ENCODE assay signal across 8 cellular contexts in genomic region chr2:121736462-121737336, GRCh38. TPM values are rescaled to one million over a fixed set of nuclear protein-coding genes. Genes with fewer than 3 reads are reported as not detected.
DNase-seq lines count a peak whose midpoint lies in the region; ATAC-seq and TF ChIP-seq lines count a peak whose summit lies in the region.

TSS of gene NIFK (minus strand) at chr2:121736875. CDS start at chr2:121736850, 25 bp downstream.

- peak within 1 kb of the TSS; percentile 42 for H3K27ac ChIP-seq in DOHH2 (ENCODE audit: low read depth, low read length)
- peak within 1 kb of the TSS; percentile 88 for H3K27ac ChIP-seq in GM23338 (ENCODE audit: low read depth)
- peak within 1 kb of the TSS; percentile 86 to 92 (median 90) for H3K27ac ChIP-seq in esophagus squamous epithelium

- WGBS in esophagus squamous epithelium, 2 donors, result 0 to 1% methylated on average over 16 to 28 of the region's 93 CpGs

- peaks cover 12% of the 10 kb centered on the region; the same call in 2 of the 3 replicates for H3K4me1 Mint-ChIP-seq in GM23338

- H4K20me1 ChIP-seq in DOHH2 (ENCODE audit: control insufficient read depth, insufficient read depth, low read depth, low read length) (peaks cover 19% of the 10 kb centered on the region), GM23338 (replicated peaks; ENCODE audit: insufficient read depth) (peaks cover 24% of the 10 kb centered on the region)

- DNase-seq in GM23338 (ENCODE audit: low spot score) (peak; percentile 100), Kasumi-1 (lab: John Stamatoyannopoulos, UW) (peak; percentile 93 to 96), RKO (ENCODE audit: low spot score) (peak; percentile 95), activated T-helper 1 cell treated with Interleukin-2 at 50 U/mL for 16 hours (ENCODE audit: low read depth) (peak; percentile 100), esophagus squamous epithelium (lab: John Stamatoyannopoulos, UW) (peak; percentile 93), myocyte (ENCODE audit: low read depth) (peak; percentile 98)
- DNase-seq in stimulated activated CD8-positive, alpha-beta memory T cell treated with anti-CD3 and anti-CD28 coated beads, Interleukin-7, amount 100 ng/mL, for 4 hours (ENCODE audit: low read depth in 2 of 2), result peak; percentile 99 to 100

- peaks cover 49% of the 10 kb centered on the region for H3K79me2 ChIP-seq in DOHH2 (ENCODE audit: control insufficient read depth, low read length)
- H3K79me2 ChIP-seq in GM23338 (replicated peaks; ENCODE audit: insufficient read depth), result peaks cover 48% of the 10 kb centered on the region

- peak; percentile 91 for ATAC-seq in GM23338

- peak within 1 kb of the TSS; percentile 80 for H3K4me3 ChIP-seq in DOHH2 (ENCODE audit: low read length)
- peak within 1 kb of the TSS; percentile 100 for H3K4me3 ChIP-seq in GM23338
- peak within 1 kb of the TSS; percentile 83 to 93 (median 87) for H3K4me3 ChIP-seq in esophagus squamous epithelium

- H3K9me3 ChIP-seq in DOHH2 (ENCODE audit: control insufficient read depth, insufficient read depth, low read length) (no peaks in the 10 kb centered on the region), esophagus squamous epithelium (no peaks in the 10 kb centered on the region)

- peaks cover 47% of the 10 kb centered on the region for H3K36me3 ChIP-seq in DOHH2 (ENCODE audit: control insufficient read depth, low read length)
- peaks cover 29% of the 10 kb centered on the region for H3K36me3 ChIP-seq in GM23338 (ENCODE audit: insufficient read depth)
- H3K36me3 ChIP-seq in esophagus squamous epithelium, result peaks cover 0 to 35% (median 13%) of the 10 kb centered on the region in 3 donors

- H3K27me3 ChIP-seq in DOHH2 (ENCODE audit: control insufficient read depth, low read length), result no peaks in the 10 kb centered on the region
- no peaks in the 10 kb centered on the region for H3K27me3 ChIP-seq in GM23338 (ENCODE audit: insufficient read depth)
- H3K27me3 ChIP-seq in esophagus squamous epithelium, result no peaks in the 10 kb centered on the region

- H3K27ac Mint-ChIP-seq in GM23338, result peak within 1 kb of the TSS; percentile 96

- peak within 1 kb of the TSS; percentile 99 for H3K4me3 Mint-ChIP-seq in GM23338

- H3K4me2 ChIP-seq in DOHH2 (ENCODE audit: low read length) (peak within 1 kb of the TSS; percentile 66), GM23338 (peak within 1 kb of the TSS; percentile 87)

- intact Hi-C loops in esophagus squamous epithelium (cut with DNase I), result no loop called here

- TF ChIP-seq POLR2A in esophagus squamous epithelium (IDR thresholded peaks at IDR 0.05), result peak in 2 of 4 donors; percentile 38 to 59

- peaks cover 39% of the 10 kb centered on the region for H3K36me3 Mint-ChIP-seq in GM23338 (ENCODE audit: low read depth)

- H3K4me1 ChIP-seq in DOHH2 (ENCODE audit: control insufficient read depth, low read length) (peaks cover 19% of the 10 kb centered on the region), GM23338 (ENCODE audit: insufficient read depth) (peaks cover 13% of the 10 kb centered on the region), esophagus squamous epithelium (peaks cover 11 to 32% (median 14%) of the 10 kb centered on the region in 3 donors)

- H3K27me3 Mint-ChIP-seq in GM23338 (ENCODE audit: insufficient read depth, low read depth, poor library complexity), result peaks cover 11% of the 10 kb centered on the region

- H3F3A ChIP-seq in DOHH2 (ENCODE audit: control insufficient read depth, insufficient read depth) (no peaks in the 10 kb centered on the region), GM23338 (replicated peaks; ENCODE audit: low read depth) (peaks cover 8% of the 10 kb centered on the region)

- no peak for TF ChIP-seq CTCF in DOHH2 (IDR thresholded peaks at IDR 0.05; ENCODE audit: low read depth, low read length, poor library complexity, severe bottlenecking)
- no peak for TF ChIP-seq CTCF in GM23338 (conservative IDR thresholded peaks at IDR 0.05; ENCODE audit: low read depth in 2 of 2)
- peak in 2 of 6 experiments; percentile 14 to 15 for TF ChIP-seq CTCF in esophagus squamous epithelium (IDR thresholded peaks at IDR 0.05)

- H3K9me2 ChIP-seq in DOHH2 (replicated peaks; ENCODE audit: control insufficient read depth, low read length) (no peaks in the 10 kb centered on the region), GM23338 (ENCODE audit: insufficient read depth) (no peaks in the 10 kb centered on the region)

- H2AFZ ChIP-seq in GM23338, result peak within 1 kb of the TSS; percentile 97

- H3K9me3 Mint-ChIP-seq in GM23338, result no peaks in the 10 kb centered on the region; the same call in 2 of the 3 replicates

TF ChIP-seq in GM23338, 12 proteins besides CTCF, POLR2A, EP300 and RAD21 (continues in another document):
- TF ChIP-seq STAT1 (IDR thresholded peaks at IDR 0.05; ENCODE audit: unreplicated experiment) (no peak), POLR2AphosphoS5 (IDR thresholded peaks at IDR 0.05; ENCODE audit: low read depth) (peak; percentile 89), NANOG (IDR thresholded peaks at IDR 0.05; ENCODE audit: borderline replicate concordance) (no peak), ZNF331 (CRISPR knock-in tag; IDR thresholded peaks at IDR 0.05; ENCODE audit: low read depth) (no peak), EZH2phosphoT487 (IDR thresholded peaks at IDR 0.05; ENCODE audit: unreplicated experiment) (no peak), JUNB (IDR thresholded peaks at IDR 0.05; ENCODE audit: unreplicated experiment) (no peak)
- TF ChIP-seq, protein P1, sequence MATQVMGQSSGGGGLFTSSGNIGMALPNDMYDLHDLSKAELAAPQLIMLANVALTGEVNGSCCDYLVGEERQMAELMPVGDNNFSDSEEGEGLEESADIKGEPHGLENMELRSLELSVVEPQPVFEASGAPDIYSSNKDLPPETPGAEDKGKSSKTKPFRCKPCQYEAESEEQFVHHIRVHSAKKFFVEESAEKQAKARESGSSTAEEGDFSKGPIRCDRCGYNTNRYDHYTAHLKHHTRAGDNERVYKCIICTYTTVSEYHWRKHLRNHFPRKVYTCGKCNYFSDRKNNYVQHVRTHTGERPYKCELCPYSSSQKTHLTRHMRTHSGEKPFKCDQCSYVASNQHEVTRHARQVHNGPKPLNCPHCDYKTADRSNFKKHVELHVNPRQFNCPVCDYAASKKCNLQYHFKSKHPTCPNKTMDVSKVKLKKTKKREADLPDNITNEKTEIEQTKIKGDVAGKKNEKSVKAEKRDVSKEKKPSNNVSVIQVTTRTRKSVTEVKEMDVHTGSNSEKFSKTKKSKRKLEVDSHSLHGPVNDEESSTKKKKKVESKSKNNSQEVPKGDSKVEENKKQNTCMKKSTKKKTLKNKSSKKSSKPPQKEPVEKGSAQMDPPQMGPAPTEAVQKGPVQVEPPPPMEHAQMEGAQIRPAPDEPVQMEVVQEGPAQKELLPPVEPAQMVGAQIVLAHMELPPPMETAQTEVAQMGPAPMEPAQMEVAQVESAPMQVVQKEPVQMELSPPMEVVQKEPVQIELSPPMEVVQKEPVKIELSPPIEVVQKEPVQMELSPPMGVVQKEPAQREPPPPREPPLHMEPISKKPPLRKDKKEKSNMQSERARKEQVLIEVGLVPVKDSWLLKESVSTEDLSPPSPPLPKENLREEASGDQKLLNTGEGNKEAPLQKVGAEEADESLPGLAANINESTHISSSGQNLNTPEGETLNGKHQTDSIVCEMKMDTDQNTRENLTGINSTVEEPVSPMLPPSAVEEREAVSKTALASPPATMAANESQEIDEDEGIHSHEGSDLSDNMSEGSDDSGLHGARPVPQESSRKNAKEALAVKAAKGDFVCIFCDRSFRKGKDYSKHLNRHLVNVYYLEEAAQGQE (IDR thresholded peaks at IDR 0.05; ENCODE audit: unreplicated experiment), result no peak

RNA-seq across cellular contexts. Expression of gene NIFK, which starts in this region (rescaled TPM):
- 98.8 and 106 TPM in 2 replicates for total RNA-seq in GM23338 (2014; rRNA removed; shearing (Covaris generic))
- polyA plus RNA-seq in GM23338 (2016; fragmentation: Nextera tagmentation; extraction: Ambion mirVana), result 263 and 289 TPM in 2 replicates
- total RNA-seq in esophagus squamous epithelium (10 to 100 TPM; 40.3 to 79.2 (median 57.1) TPM), myocyte (55.0 and 69.4 TPM in 2 replicates)
- 22.6 TPM for polyA plus RNA-seq in myocyte (2012)

Comparison
In these comparisons a context has a peak if more than half of its experiments do, and no peak if none do; other contexts are left out.
1. Peak in every context shown above with its lines: DNase-seq, ATAC-seq, H3K4me3 ChIP-seq and H3K27ac ChIP-seq.